In the genomic region with DNA sequence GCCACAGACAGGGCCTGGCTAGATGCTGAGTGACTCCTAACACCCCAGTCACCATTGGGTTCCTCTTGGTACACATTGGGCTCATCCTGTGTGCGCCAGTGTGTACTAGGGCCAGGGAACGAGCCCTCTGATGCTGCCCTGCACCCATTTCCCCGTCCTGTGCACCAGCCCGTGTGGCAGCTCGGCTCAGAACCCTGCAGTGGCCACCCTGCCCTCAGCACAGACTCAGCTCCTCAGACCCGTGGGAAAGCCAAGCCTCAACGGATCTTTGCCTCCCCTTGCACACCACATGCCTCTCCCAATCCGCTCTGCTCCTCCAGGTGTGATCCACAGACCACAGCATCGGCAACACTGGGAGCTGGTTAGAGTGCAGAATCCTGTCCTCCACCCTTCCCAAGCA, we compare ENCODE assay signal across 16 cellular contexts. TPM values are rescaled to one million over a fixed set of nuclear protein-coding genes. Genes with fewer than 3 reads are reported as not detected.
A peak's percentile ranks its signal among the peaks of the same experiment; 100 is the strongest.
DNase-seq lines count a peak whose midpoint lies in the region; ATAC-seq and TF ChIP-seq lines count a peak whose summit lies in the region.
"Had no signal": no experiment of that assay in that cellular context is flagged by ENCODE, and none has a peak within 500 bp of the region (broad histone marks: within the 10 kb centered on the region; RNA-seq: fewer than 3 reads in every experiment).

No MANE protein-coding gene starts in this region.

- H3K27me3 Mint-ChIP-seq in chondrocyte (ENCODE audit: low read depth), result no peaks in the 10 kb centered on the region
- peaks cover 6% of the 10 kb centered on the region for H3K27me3 Mint-ChIP-seq in nephron progenitor cell (ENCODE audit: low read depth, poor library complexity)

- ATAC-seq in IMR-90 (ENCODE audit: low read depth), result no peak
- no peak for ATAC-seq in upper lobe of right lung
- no peak for ATAC-seq in HG03460 (IDR thresholded peaks at IDR 0.05; ENCODE audit: unreplicated experiment)

- BruUV-seq in IMR-90 (replicated peaks; lab: Mats Ljungman, UMichigan), result no TSS peak

- H2BK5ac ChIP-seq in IMR-90 (ENCODE audit: low read depth, low read length, poor library complexity, severe bottlenecking), result peak overlapping the region; percentile 80

- peak overlapping the region; percentile 5; the same call in 1 of the 2 replicates for H4K5ac ChIP-seq in IMR-90 (ENCODE audit: low read depth, low read length)

- H3K36me3 ChIP-seq in IMR-90 (ENCODE audit: control insufficient read depth, insufficient read depth, low read length) (peaks cover 45% of the 10 kb centered on the region), upper lobe of right lung (peaks cover 18% of the 10 kb centered on the region)
- H3K36me3 ChIP-seq: BE2C, Peyer's patch had no signal

- peaks cover 12 to 65% of the 10 kb centered on the region in 2 experiments for H3K79me1 ChIP-seq in IMR-90 (ENCODE audit: low read depth in 1 of 2, low read length in 2 of 2)

- H2AFZ ChIP-seq in IMR-90 (replicated peaks; ENCODE audit: low read length, poor library complexity), result peak overlapping the region; percentile 17

- H3K9me3 ChIP-seq in IMR-90 (ENCODE audit: control insufficient read depth, insufficient read depth, low read length), result no peaks in the 10 kb centered on the region
- H3K9me3 ChIP-seq in upper lobe of right lung, result no peaks in the 10 kb centered on the region
- H3K9me3 ChIP-seq: BE2C, Peyer's patch had no signal

- no peak for TF ChIP-seq POLR2A in IMR-90 (IDR thresholded peaks at IDR 0.05; ENCODE audit: low read depth, low read length)

- peak overlapping the region; percentile 6 for H3K18ac ChIP-seq in IMR-90 (ENCODE audit: low read depth, low read length)

- H3K4me3 ChIP-seq in IMR-90 (ENCODE audit: insufficient read depth, low read depth, low read length), result no peak overlapping the region
- H3K4me3 ChIP-seq in upper lobe of right lung, result no peak overlapping the region
- H3K4me3 ChIP-seq: Peyer's patch had no signal

- DNase-seq in IMR-90 (no peak), chondrocyte (ENCODE audit: low spot score) (no peak), nephron progenitor cell (no peak), upper lobe of right lung (peak; percentile 51), occipital lobe (lab: John Stamatoyannopoulos, UW) (no peak), midbrain (lab: John Stamatoyannopoulos, UW) (no peak)
- DNase-seq: BE2C; CD8-positive, alpha-beta memory T cell; GOT3; Kasumi-1; NCI-H1105 treated with DMSO at 0.1 percent for 48 hours; NCI-H187; NCI-H446 treated with DMSO at 0.1 percent for 48 hours; NCI-H774; Peyer's patch had no signal

- H3K9me3 Mint-ChIP-seq in chondrocyte (ENCODE audit: low read depth) (no peaks in the 10 kb centered on the region), nephron progenitor cell (no peaks in the 10 kb centered on the region)

- H3K9me1 ChIP-seq in IMR-90 (ENCODE audit: insufficient read depth, low read length), result peaks cover 57% of the 10 kb centered on the region

- H4K91ac ChIP-seq in IMR-90 (ENCODE audit: insufficient read depth, low read depth, low read length), result peak overlapping the region; percentile 79

- H3K27me3 ChIP-seq in IMR-90 (ENCODE audit: control insufficient read depth, insufficient read depth, low read length) (no peaks in the 10 kb centered on the region), upper lobe of right lung (no peaks in the 10 kb centered on the region)
- H3K27me3 ChIP-seq: BE2C, Peyer's patch had no signal

- H3K27ac ChIP-seq in IMR-90 (ENCODE audit: insufficient read depth, low read length), result 0 out of 2 replicates have a peak overlapping the region, but pooled peaks have one; percentile 1
- H3K27ac ChIP-seq in upper lobe of right lung, result no peak overlapping the region
- H3K27ac ChIP-seq: Peyer's patch had no signal

- H3K56ac ChIP-seq in IMR-90 (ENCODE audit: extremely low read depth, insufficient read depth, low read length), result no peak overlapping the region; the same call in 1 of the 2 replicates

- H3K4me3 Mint-ChIP-seq in chondrocyte (ENCODE audit: unreplicated experiment) (no peak overlapping the region), nephron progenitor cell (no peak overlapping the region)
- H3K4me3 Mint-ChIP-seq: CD8-positive, alpha-beta memory T cell had no signal

- peak overlapping the region in 1 of 2 experiments; percentile 48; a peak in 1 of 4 replicates for H4K8ac ChIP-seq in IMR-90 (ENCODE audit: low read depth in 2 of 2, low read length in 2 of 2)

- H2BK15ac ChIP-seq in IMR-90 (ENCODE audit: low read depth, low read length), result peak overlapping the region; percentile 93; the same call in 2 of the 3 replicates

- H2AK9ac ChIP-seq in IMR-90 (replicated peaks; ENCODE audit: low read depth, low read length, poor library complexity), result peak overlapping the region; percentile 91

- H3K14ac ChIP-seq in IMR-90 (replicated peaks; ENCODE audit: low read depth, low read length), result peak overlapping the region; percentile 42; the same call in 1 of the 2 replicates

- H2AK5ac ChIP-seq in IMR-90 (ENCODE audit: low read depth, low read length), result peak overlapping the region; percentile 98

- WGBS in IMR-90 (ENCODE audit: extremely low coverage in 2 of 2, insufficient read length in 1 of 2), 2 experiments, result 93% methylated on average over 5 of the region's 9 CpGs; no CpG with 5 or more reads in 1 of the 2 experiments

- peak overlapping the region; percentile 13; the same call in 1 of the 2 replicates for H3K23ac ChIP-seq in IMR-90 (ENCODE audit: low read depth, low read length)

- no peak for TF ChIP-seq RAD21 in IMR-90 (IDR thresholded peaks at IDR 0.05; ENCODE audit: low read length)

- POLR2A ChIA-PET in IMR-90 (lab: Charles Lee; ENCODE audit: unreplicated experiment), result no interaction called here

- H3K4me1 Mint-ChIP-seq in chondrocyte (ENCODE audit: low read depth) (peaks cover 80% of the 10 kb centered on the region), nephron progenitor cell (peaks cover 46% of the 10 kb centered on the region)
- H3K4me1 Mint-ChIP-seq: CD8-positive, alpha-beta memory T cell had no signal

- in situ Hi-C loops in IMR-90 (cut with MboI; ENCODE audit: low sequenced_read_pairs), result no loop called here

- dilution Hi-C loops in IMR-90 (cut with HindIII; ENCODE audit: low sequenced_read_pairs, unreplicated experiment), result no loop called here

- peaks cover 57% of the 10 kb centered on the region for H3K4me1 ChIP-seq in IMR-90 (ENCODE audit: control insufficient read depth, insufficient read depth, low read length)
- H3K4me1 ChIP-seq in upper lobe of right lung, result no peaks in the 10 kb centered on the region
- H3K4me1 ChIP-seq: BE2C, Peyer's patch had no signal

- H4K20me1 ChIP-seq in IMR-90 (ENCODE audit: insufficient read depth, low read length), result peaks cover 12% of the 10 kb centered on the region

- TF ChIP-seq CTCF in IMR-90 (conservative IDR thresholded peaks at IDR 0.05; ENCODE audit: low read depth, low read length), result no peak
- TF ChIP-seq CTCF in chondrocyte (IDR thresholded peaks at IDR 0.05), result no peak
- no peak for TF ChIP-seq CTCF in nephron progenitor cell (IDR thresholded peaks at IDR 0.05)
- no peak for TF ChIP-seq CTCF in upper lobe of right lung (IDR thresholded peaks at IDR 0.05)

- peak overlapping the region; percentile 79 for H2BK20ac ChIP-seq in IMR-90 (ENCODE audit: low read depth, low read length)

- peak overlapping the region; percentile 89 for H3K27ac Mint-ChIP-seq in chondrocyte (ENCODE audit: unreplicated experiment)
- H3K27ac Mint-ChIP-seq in nephron progenitor cell, result peak overlapping the region; percentile 87

- H3K4me2 ChIP-seq in IMR-90 (ENCODE audit: low read depth, low read length), result no peak overlapping the region

- intact Hi-C loops in IMR-90 (cut with micrococcal nuclease), result loop anchor here (5.0 kb wide), 1 partner anchor 43 kb away; no protein-coding TSS in a partner anchor
- intact Hi-C loops in upper lobe of right lung (cut with DNase I), result no loop called here

- peak overlapping the region; percentile 62 for H2BK120ac ChIP-seq in IMR-90 (ENCODE audit: low read depth, low read length)

- peaks cover 29% of the 10 kb centered on the region for H3K36me3 Mint-ChIP-seq in chondrocyte (ENCODE audit: low read depth)
- H3K36me3 Mint-ChIP-seq in nephron progenitor cell (ENCODE audit: low read depth), result peaks cover 36% of the 10 kb centered on the region
- H3K36me3 Mint-ChIP-seq: CD8-positive, alpha-beta memory T cell had no signal

- H3K9ac ChIP-seq in IMR-90 (ENCODE audit: low read depth, low read length), result no peak overlapping the region

- H3K4ac ChIP-seq in IMR-90 (ENCODE audit: low read depth, low read length), result peak overlapping the region; percentile 72

- CTCF ChIA-PET in IMR-90 (lab: Yijun Ruan, JAX), result no interaction called here

TF ChIP-seq in IMR-90, 13 proteins besides CTCF, POLR2A, EP300 and RAD21 (continues in another document):
- TF ChIP-seq MAZ (IDR thresholded peaks at IDR 0.05; ENCODE audit: borderline replicate concordance, low read depth, low read length) (no peak), MAFK (IDR thresholded peaks at IDR 0.05; ENCODE audit: low read depth, low read length) (no peak), CEBPB (IDR thresholded peaks at IDR 0.05; ENCODE audit: low read depth, low read length) (no peak), BHLHE40 (IDR thresholded peaks at IDR 0.05; ENCODE audit: low read depth, low read length) (no peak), MXI1 (IDR thresholded peaks at IDR 0.05; ENCODE audit: borderline replicate concordance, low read depth, low read length) (no peak), RCOR1 (IDR thresholded peaks at IDR 0.05; ENCODE audit: insufficient replicate concordance, low read length) (no peak), RFX5 (IDR thresholded peaks at IDR 0.05; ENCODE audit: low read depth, low read length) (no peak), FOS (IDR thresholded peaks at IDR 0.05; ENCODE audit: low read depth, low read length) (no peak)
- TF ChIP-seq, protein P1, sequence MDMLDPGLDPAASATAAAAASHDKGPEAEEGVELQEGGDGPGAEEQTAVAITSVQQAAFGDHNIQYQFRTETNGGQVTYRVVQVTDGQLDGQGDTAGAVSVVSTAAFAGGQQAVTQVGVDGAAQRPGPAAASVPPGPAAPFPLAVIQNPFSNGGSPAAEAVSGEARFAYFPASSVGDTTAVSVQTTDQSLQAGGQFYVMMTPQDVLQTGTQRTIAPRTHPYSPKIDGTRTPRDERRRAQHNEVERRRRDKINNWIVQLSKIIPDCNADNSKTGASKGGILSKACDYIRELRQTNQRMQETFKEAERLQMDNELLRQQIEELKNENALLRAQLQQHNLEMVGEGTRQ (IDR thresholded peaks at IDR 0.05; ENCODE audit: low read depth, low read length), result no peak

RNA-seq across cellular contexts. Expression of gene EVC, which starts 38.6 kb away (rescaled TPM):
- total RNA-seq in IMR-90 (2012; rRNA removed) (15.3 and 16.8 TPM in 2 replicates), chondrocyte (37.6 to 40.0 TPM (median 39.8 TPM) in 3 replicates), upper lobe of right lung (27.6 TPM), occipital lobe (5.1 TPM)
- 18.8 and 18.9 TPM in 2 replicates for polyA plus RNA-seq in IMR-90 (2012; rRNA removed)
- 9.8 and 15.9 TPM in 2 replicates for polyA plus RNA-seq in IMR-90 (2012; cell fraction: cytosol; rRNA removed)
- 29.5 and 41.2 TPM in 2 replicates for polyA plus RNA-seq in IMR-90 (2012; cell fraction: nucleus; rRNA removed; ENCODE audit: low replicate concordance)

RNA-seq across cellular contexts. Expression of gene EVC2, which starts 41.2 kb away (rescaled TPM):
- total RNA-seq in IMR-90 (2012; rRNA removed) (5.8 and 5.9 TPM in 2 replicates), chondrocyte (2.8 to 5.5 TPM (median 5.5 TPM) in 3 replicates), upper lobe of right lung (6.3 TPM), occipital lobe (2.5 TPM)
- polyA plus RNA-seq in IMR-90 (2012; rRNA removed), result 2.4 and 2.7 TPM in 2 replicates
- polyA plus RNA-seq in IMR-90 (2012; cell fraction: cytosol; rRNA removed), result 1.5 and 1.9 TPM in 2 replicates
- polyA plus RNA-seq in IMR-90 (2012; cell fraction: nucleus; rRNA removed; ENCODE audit: low replicate concordance), result 6.1 and 7.2 TPM in 2 replicates
